20 cellular contexts compared by ENCODE assay signal in the genomic region with DNA sequence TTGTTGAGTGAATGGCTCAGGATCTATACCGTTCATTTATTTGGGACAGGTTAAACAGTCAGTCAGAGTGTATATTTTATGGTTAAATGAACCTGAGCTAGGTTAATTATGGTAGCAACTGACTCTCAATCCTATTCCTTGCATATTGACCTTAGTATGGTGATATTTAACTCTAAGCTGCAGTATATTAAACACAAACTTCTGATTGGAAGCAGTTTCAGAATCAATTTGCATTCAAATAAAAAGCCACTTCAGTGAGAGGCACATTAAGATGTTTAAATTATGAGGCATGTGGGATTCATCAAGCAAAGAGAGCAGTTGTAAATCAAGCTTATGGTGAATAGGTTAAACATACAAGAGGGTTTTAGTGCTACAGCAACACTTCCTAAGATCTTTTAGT. TPM values are rescaled to one million over a fixed set of nuclear protein-coding genes. Genes with fewer than 3 reads are reported as not detected.
DNase-seq lines count a peak whose midpoint lies in the region; ATAC-seq and TF ChIP-seq lines count a peak whose summit lies in the region.
"Had no signal": no experiment of that assay in that cellular context is flagged by ENCODE, and none has a peak within 500 bp of the region (broad histone marks: within the 10 kb centered on the region; RNA-seq: fewer than 3 reads in every experiment).

No MANE protein-coding gene starts in this region.

- H3K4me1 Mint-ChIP-seq in endodermal cell (peaks cover 49% of the 10 kb centered on the region), progenitor cell of endocrine pancreas (ENCODE audit: low read depth) (peaks cover 67% of the 10 kb centered on the region)
- no peaks in the 10 kb centered on the region for H3K4me1 Mint-ChIP-seq in CD4-positive, alpha-beta memory T cell
- no peaks in the 10 kb centered on the region for H3K4me1 Mint-ChIP-seq in activated T-cell treated with anti-CD3 and anti-CD28 coated beads, Interleukin-2, amount 50 U/mL, for 4 hours (ENCODE audit: low read depth)

- H3K36me3 Mint-ChIP-seq in endodermal cell (ENCODE audit: low read depth), result no peaks in the 10 kb centered on the region
- no peaks in the 10 kb centered on the region for H3K36me3 Mint-ChIP-seq in progenitor cell of endocrine pancreas (ENCODE audit: insufficient read depth)
- H3K36me3 Mint-ChIP-seq in CD4-positive, alpha-beta memory T cell, result no peaks in the 10 kb centered on the region
- H3K36me3 Mint-ChIP-seq in activated T-cell treated with anti-CD3 and anti-CD28 coated beads, Interleukin-2, amount 50 U/mL, for 4 hours (ENCODE audit: insufficient read depth), result no peaks in the 10 kb centered on the region
- H3K36me3 Mint-ChIP-seq: CD8-positive, alpha-beta T cell had no signal

- CTCF ChIA-PET in CD4-positive, alpha-beta memory T cell (lab: Charles Lee; ENCODE audit: partially characterized antibody), result no interaction called here

- no peak overlapping the region for H3K27ac Mint-ChIP-seq in endodermal cell
- peak overlapping the region; percentile 94 for H3K27ac Mint-ChIP-seq in progenitor cell of endocrine pancreas
- no peak overlapping the region for H3K27ac Mint-ChIP-seq in CD4-positive, alpha-beta memory T cell
- H3K27ac Mint-ChIP-seq: CD8-positive, alpha-beta T cell had no signal

- H3K4me3 Mint-ChIP-seq in endodermal cell, result no peak overlapping the region
- H3K4me3 Mint-ChIP-seq in progenitor cell of endocrine pancreas (ENCODE audit: low read depth), result no peak overlapping the region
- no peak overlapping the region for H3K4me3 Mint-ChIP-seq in CD4-positive, alpha-beta memory T cell
- H3K4me3 Mint-ChIP-seq in activated T-cell treated with anti-CD3 and anti-CD28 coated beads, Interleukin-2, amount 50 U/mL, for 4 hours, result no peak overlapping the region
- H3K4me3 Mint-ChIP-seq: CD8-positive, alpha-beta T cell had no signal

- H3K36me3 ChIP-seq in endodermal cell (ENCODE audit: control insufficient read depth, insufficient read depth, low read length), result no peaks in the 10 kb centered on the region
- no peaks in the 10 kb centered on the region for H3K36me3 ChIP-seq in CD4-positive, alpha-beta memory T cell (ENCODE audit: insufficient read depth, low read length)
- H3K36me3 ChIP-seq: MG63 had no signal

- H3K27ac ChIP-seq in endodermal cell (ENCODE audit: low read depth, low read length), result no peak overlapping the region
- H3K27ac ChIP-seq in CD4-positive, alpha-beta memory T cell (ENCODE audit: low read depth, low read length), result no peak overlapping the region

- intact Hi-C loops in CD4-positive, alpha-beta memory T cell (cut with micrococcal nuclease), result no loop called here

- POLR2A ChIA-PET in CD4-positive, alpha-beta memory T cell (lab: Charles Lee; ENCODE audit: partially characterized antibody), result no interaction called here

- H3K9me3 Mint-ChIP-seq in endodermal cell (no peaks in the 10 kb centered on the region), progenitor cell of endocrine pancreas (ENCODE audit: low read depth) (peaks cover 4% of the 10 kb centered on the region)
- no peaks in the 10 kb centered on the region for H3K9me3 Mint-ChIP-seq in CD4-positive, alpha-beta memory T cell
- no peaks in the 10 kb centered on the region for H3K9me3 Mint-ChIP-seq in activated T-cell treated with anti-CD3 and anti-CD28 coated beads, Interleukin-2, amount 50 U/mL, for 4 hours
- H3K9me3 Mint-ChIP-seq: CD8-positive, alpha-beta T cell had no signal

- no peaks in the 10 kb centered on the region for H3K9me3 ChIP-seq in endodermal cell (ENCODE audit: control insufficient read depth, low read length)
- no peaks in the 10 kb centered on the region for H3K9me3 ChIP-seq in CD4-positive, alpha-beta memory T cell (ENCODE audit: control insufficient read depth in 1 of 2, low read length in 2 of 2)
- H3K9me3 ChIP-seq: MG63 had no signal

- H3K4me3 ChIP-seq in endodermal cell (ENCODE audit: low read length), result peak overlapping the region; percentile 39
- H3K4me3 ChIP-seq in CD4-positive, alpha-beta memory T cell (ENCODE audit: low read length in 2 of 2), result no peak overlapping the region
- H3K4me3 ChIP-seq: GM12878, MG63 had no signal

- WGBS in endodermal cell (ENCODE audit: insufficient coverage in 1 of 2, insufficient read length in 1 of 2), 2 experiments, result 59 to 100% methylated on average over 1 of the region's 1 CpG

- peak in 2 of 3 experiments; percentile 24 to 33 for DNase-seq in NCI-H1417 (lab: John Stamatoyannopoulos, UW)
- no peak for DNase-seq in NCI-H1417 treated with DMSO at 0.1 percent for 48 hours (lab: John Stamatoyannopoulos, UW)
- DNase-seq in NCI-H524 (lab: John Stamatoyannopoulos, UW), result peak; percentile 15 to 79
- DNase-seq in endodermal cell, result no peak
- DNase-seq in progenitor cell of endocrine pancreas (ENCODE audit: low spot score, unreplicated experiment), result no peak
- DNase-seq in CD4-positive, alpha-beta memory T cell, result no peak
- no peak for DNase-seq in activated T-cell treated with anti-CD3 and anti-CD28 coated beads, Interleukin-2, amount 50 U/mL, for 4 hours
- DNase-seq: 8988T; CD8-positive, alpha-beta T cell; DND-41; MG63; NCI-H1092; NCI-H187; NK-92 treated with Interleukin-12 subunit alpha and Interleukin-12 subunit beta, amount 100 ng/mL, for 24 hours; OCI-M1; SHP77 treated with DMSO at 0.1 percent for 48 hours; SW 1271 had no signal

- H3K4me1 ChIP-seq in endodermal cell (ENCODE audit: control insufficient read depth, insufficient read depth, low read length), result peaks cover 26% of the 10 kb centered on the region
- no peaks in the 10 kb centered on the region for H3K4me1 ChIP-seq in CD4-positive, alpha-beta memory T cell (ENCODE audit: insufficient read depth, low read length)

- no peak for ATAC-seq in GM18520 (IDR thresholded peaks at IDR 0.05; ENCODE audit: unreplicated experiment)
- ATAC-seq in activated T-cell treated with anti-CD3 and anti-CD28 coated beads, Interleukin-2, amount 50 U/mL, for 4 hours, result no peak
- ATAC-seq: CD8-positive, alpha-beta T cell; GM12878 had no signal

- TF ChIP-seq CTCF in endodermal cell (conservative IDR thresholded peaks at IDR 0.05) (no peak), progenitor cell of endocrine pancreas (IDR thresholded peaks at IDR 0.05; ENCODE audit: unreplicated experiment) (no peak)

- no peaks in the 10 kb centered on the region for H3K27me3 ChIP-seq in endodermal cell (ENCODE audit: control insufficient read depth, insufficient read depth, low read length, poor library complexity, severe bottlenecking)
- H3K27me3 ChIP-seq in CD4-positive, alpha-beta memory T cell (ENCODE audit: insufficient read depth, low read length), result peaks cover 3% of the 10 kb centered on the region
- H3K27me3 ChIP-seq: MG63 had no signal

- H3K27me3 Mint-ChIP-seq in endodermal cell (ENCODE audit: insufficient read depth) (no peaks in the 10 kb centered on the region), progenitor cell of endocrine pancreas (no peaks in the 10 kb centered on the region)
- peaks cover 5 to 7% of the 10 kb centered on the region in 2 donors for H3K27me3 Mint-ChIP-seq in CD4-positive, alpha-beta memory T cell
- H3K27me3 Mint-ChIP-seq in activated T-cell treated with anti-CD3 and anti-CD28 coated beads, Interleukin-2, amount 50 U/mL, for 4 hours (ENCODE audit: low read depth), result peaks cover 8% of the 10 kb centered on the region

- H3K9ac ChIP-seq in endodermal cell (ENCODE audit: extremely low read depth, low read length, poor library complexity, severe bottlenecking), result no peak overlapping the region

RNA-seq across cellular contexts. Expression of gene FRZB, which starts 40.4 kb away (rescaled TPM):
- total RNA-seq in endodermal cell (100 to 1,000 TPM in 1 of 2 donors, 10 to 100 TPM in 1; 54.8 to 107 TPM), progenitor cell of endocrine pancreas (38.2 and 45.5 TPM in 2 replicates)
- polyA plus RNA-seq in endodermal cell (2013, experiment 1 of 2), result 38.5 TPM
- 42.6 TPM for polyA plus RNA-seq in endodermal cell (2013, experiment 2 of 2)
- total RNA-seq in CD4-positive, alpha-beta memory T cell, result not detected
- polyA plus RNA-seq in CD4-positive, alpha-beta memory T cell, result under 1 TPM in 1 of 2 donors, not detected in 1; 0.43 TPM
- total RNA-seq in activated T-cell treated with anti-CD3 and anti-CD28 coated beads, Interleukin-2, amount 50 U/mL, for 4 hours, result not detected
- total RNA-seq: CD8-positive, alpha-beta T cell; GM12878; T-helper 2 cell treated with Interferon-gamma antibody and Interleukin-4, amounts not matched to agents 100 ng/mL and 5 ng/mL, for 36 hours had no signal

Comparison
In these comparisons a context has a peak if more than half of its experiments do, and no peak if none do; other contexts are left out.
1. DNase-seq: peak in NCI-H1417 (2 of 3) and NCI-H524 (2 of 2); none in NCI-H1417 treated with DMSO at 0.1 percent for 48 hours (single experiment), endodermal cell (single experiment), progenitor cell of endocrine pancreas (single experiment), CD4-positive, alpha-beta memory T cell (0 of 5) and activated T-cell treated with anti-CD3 and anti-CD28 coated beads, Interleukin-2, amount 50 U/mL, for 4 hours (single experiment).
2. RNA of gene FRZB, which starts 40.4 kb away (total RNA-seq): 54.8 to 107 TPM in endodermal cell and 38.2 to 45.5 TPM in progenitor cell of endocrine pancreas; not detected in CD4-positive, alpha-beta memory T cell and not detected in activated T-cell treated with anti-CD3 and anti-CD28 coated beads, Interleukin-2, amount 50 U/mL, for 4 hours; every median in the first group is over 10 times any median in the second.